ENCODE assay signal across 20 cellular contexts in the genomic region with DNA sequence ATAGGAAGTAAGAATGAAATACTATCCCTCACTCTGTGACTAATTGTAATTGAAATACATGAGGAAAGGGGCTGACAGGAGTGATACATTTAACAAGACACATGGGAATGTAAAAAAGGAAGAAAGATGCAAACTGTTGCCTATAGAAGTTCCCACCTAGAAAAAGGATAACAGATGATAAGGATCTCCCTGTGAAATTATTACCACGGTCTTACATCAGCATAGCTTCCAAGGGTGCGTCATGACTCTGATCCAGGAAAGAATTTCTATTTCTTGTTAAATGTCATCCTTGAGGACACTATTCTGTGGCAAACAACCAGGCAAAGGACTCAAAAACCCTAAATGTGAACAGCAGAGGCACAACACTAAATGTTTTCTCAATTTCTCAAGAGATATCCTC.
DNase-seq lines count a peak whose midpoint lies in the region; ATAC-seq lines count a peak whose summit lies in the region.
"Had no signal": no experiment of that assay in that cellular context is flagged by ENCODE, and none has a peak within 500 bp of the region (broad histone marks: within the 10 kb centered on the region; RNA-seq: fewer than 3 reads in every experiment).

No MANE protein-coding gene starts in this region.

- no peak overlapping the region for H3K4me3 ChIP-seq in mesendoderm (ENCODE audit: low read length)
- H3K4me3 ChIP-seq: GM12878 had no signal

- H3K79me1 ChIP-seq in mesendoderm (ENCODE audit: low read length) = no peaks in the 10 kb centered on the region

- H4K5ac ChIP-seq in mesendoderm (ENCODE audit: low read length) = no peak overlapping the region

- DNase-seq in A172 (ENCODE audit: low spot score) (peak; percentile 36), LoVo (ENCODE audit: low spot score) (peak; percentile 47), epithelial cell of prostate (ENCODE audit: low read depth, low spot score) (no peak), mesendoderm (peak; percentile 14), AG20443 (ENCODE audit: low spot score) (no peak), HCEC 1CT (no peak)
- DNase-seq: 8988T; BE2C; C1 segment of cervical spinal cord; CD4-positive, CD25-positive, alpha-beta regulatory T cell; CD8-positive, alpha-beta memory T cell; COR-L47; DMS 273 treated with DMSO at 0.1 percent for 48 hours; DMS53; DND-41; EL; HFFc6 had no signal

- H3K36me3 ChIP-seq in mesendoderm (ENCODE audit: control insufficient read depth, insufficient read depth, low read length) = no peaks in the 10 kb centered on the region
- H3K36me3 ChIP-seq: BE2C had no signal

- no peak overlapping the region for H3K23ac ChIP-seq in mesendoderm (ENCODE audit: low read length)

- H2BK5ac ChIP-seq in mesendoderm (ENCODE audit: low read length) = no peak overlapping the region

- no peak overlapping the region for H3K4me2 ChIP-seq in mesendoderm (ENCODE audit: low read length)

- no peaks in the 10 kb centered on the region for H3K4me1 ChIP-seq in mesendoderm (ENCODE audit: control insufficient read depth, low read depth, low read length)
- H3K4me1 ChIP-seq: BE2C had no signal

- H3K9ac ChIP-seq in mesendoderm (ENCODE audit: low read length) = no peak overlapping the region

- peak overlapping the region; percentile 37 for H3K27ac ChIP-seq in epithelial cell of prostate
- no peak overlapping the region for H3K27ac ChIP-seq in mesendoderm (ENCODE audit: low read depth, low read length)

- no peak overlapping the region for H4K8ac ChIP-seq in mesendoderm (ENCODE audit: low read depth, low read length)

- H2AK5ac ChIP-seq in mesendoderm (ENCODE audit: low read length) = no peak overlapping the region

- no peak for ATAC-seq in GM18909 (IDR thresholded peaks at IDR 0.05; ENCODE audit: poor library complexity, unreplicated experiment)
- ATAC-seq: GM12878, HCT116 had no signal

- no CpG with 5 or more reads among the region's 2 CpGs for whole genome bisulfite sequencing in mesendoderm (ENCODE audit: extremely low coverage, insufficient coverage, low lambda C conversion rate)

- no peak overlapping the region for H2BK120ac ChIP-seq in mesendoderm (ENCODE audit: low read depth, low read length)

- no peak overlapping the region for H3K18ac ChIP-seq in mesendoderm (ENCODE audit: low read length)

- no peaks in the 10 kb centered on the region for H3K27me3 ChIP-seq in mesendoderm (ENCODE audit: insufficient read depth, low read length, poor library complexity)
- H3K27me3 ChIP-seq: BE2C had no signal

- H3K56ac ChIP-seq in mesendoderm (ENCODE audit: low read length) = no peak overlapping the region

- no peak overlapping the region for H3K4ac ChIP-seq in mesendoderm (ENCODE audit: low read depth, low read length)

- no peaks in the 10 kb centered on the region for H3K79me2 ChIP-seq in mesendoderm (ENCODE audit: control insufficient read depth, insufficient read depth, low read length)

- H2BK15ac ChIP-seq in mesendoderm (replicated peaks; ENCODE audit: low read depth) = no peak overlapping the region

Comparison
In these comparisons a context has a peak if more than half of its experiments do, and no peak if none do; other contexts are left out.
1. DNase-seq: peak in A172 (single experiment), LoVo (single experiment) and mesendoderm (single experiment); none in epithelial cell of prostate (single experiment), AG20443 (single experiment) and HCEC 1CT (single experiment).